ENCODE assay signal across 10 cellular contexts in genomic region chr15:67564590-67565345, GRCh38. TPM values are rescaled to one million over a fixed set of nuclear protein-coding genes. Genes with fewer than 3 reads are reported as not detected.
DNase-seq lines count a peak whose midpoint lies in the region; ATAC-seq and TF ChIP-seq lines count a peak whose summit lies in the region.
"Had no signal": no experiment of that assay in that cellular context is flagged by ENCODE, and none has a peak within 500 bp of the region (broad histone marks: within the 10 kb centered on the region; RNA-seq: fewer than 3 reads in every experiment).

No MANE protein-coding gene starts in this region.

- H3K27me3 ChIP-seq in thyroid gland: no peaks in the 10 kb centered on the region
- H3K27me3 ChIP-seq: cardiac muscle cell had no signal

- CTCF ChIA-PET in RWPE1 (lab: Yijun Ruan, JAX): interaction anchor here (0.6 kb wide), 1 partner anchor 1127 kb away, joined by 3 read pairs; no protein-coding TSS in a partner anchor

- H3K9me3 ChIP-seq in thyroid gland: no peaks in the 10 kb centered on the region

- peaks cover 0 to 4% of the 10 kb centered on the region in 2 donors for H3K36me3 ChIP-seq in thyroid gland
- H3K36me3 ChIP-seq: cardiac muscle cell had no signal

- H3K27ac ChIP-seq in RWPE1 (no peak overlapping the region), thyroid gland (no peak overlapping the region)
- H3K27ac ChIP-seq: cardiac muscle cell had no signal

- 94 to 96% methylated on average over 4 of the region's 4 CpGs for WGBS in thyroid gland, 2 donors

- peaks cover 52% of the 10 kb centered on the region for H3K36me3 Mint-ChIP-seq in activated T-cell treated with anti-CD3 and anti-CD28 coated beads, Interleukin-2, amount 50 U/mL, for 24 hours (ENCODE audit: low read depth)

- H3K27ac Mint-ChIP-seq in activated T-cell treated with anti-CD3 and anti-CD28 coated beads, Interleukin-2, amount 50 U/mL, for 24 hours: peak overlapping the region; percentile 3

- POLR2A ChIA-PET in RWPE1 (lab: Yijun Ruan, JAX; ENCODE audit: low non-redundant PET): no interaction called here

- intact Hi-C loops in thyroid gland (cut with DNase I): no loop called here

- TF ChIP-seq CTCF in RWPE1 (conservative IDR thresholded peaks at IDR 0.05; ENCODE audit: low read depth) (no peak), thyroid gland (IDR thresholded peaks at IDR 0.05) (no peak)

- peaks cover 14% of the 10 kb centered on the region for H3K4me1 Mint-ChIP-seq in activated T-cell treated with anti-CD3 and anti-CD28 coated beads, Interleukin-2, amount 50 U/mL, for 24 hours (ENCODE audit: low read depth)

- H3K4me1 ChIP-seq in thyroid gland: peaks cover 9 to 18% of the 10 kb centered on the region in 2 donors

- TF ChIP-seq POLR2A in thyroid gland (IDR thresholded peaks at IDR 0.05): no peak

- no peaks in the 10 kb centered on the region for H3K9me3 Mint-ChIP-seq in activated T-cell treated with anti-CD3 and anti-CD28 coated beads, Interleukin-2, amount 50 U/mL, for 24 hours

- no peak overlapping the region for H3K4me3 Mint-ChIP-seq in activated T-cell treated with anti-CD3 and anti-CD28 coated beads, Interleukin-2, amount 50 U/mL, for 24 hours

- no peak for DNase-seq in activated T-cell treated with anti-CD3 and anti-CD28 coated beads, Interleukin-2, amount 50 U/mL, for 24 hours
- DNase-seq in activated T-cell treated with anti-CD3 and anti-CD28 coated beads, Interleukin-2, amount 50 U/mL, for 1 hour: no peak
- DNase-seq in MV-4-11 (lab: John Stamatoyannopoulos, UW): peak; percentile 95
- no peak for DNase-seq in stimulated activated naive CD8-positive, alpha-beta T cell treated with anti-CD3 and anti-CD28 coated beads, Interleukin-15, Interleukin-2, amounts not matched to agents 100 U/mL and 50 U/mL, for 24 hours
- DNase-seq in nucleus accumbens (lab: John Stamatoyannopoulos, UW): no peak
- DNase-seq in RWPE1 (ENCODE audit: low spot score): no peak
- DNase-seq in thyroid gland: no peak
- DNase-seq: SW 1271 had no signal

- H3K4me3 ChIP-seq in thyroid gland (replicated peaks in 1 of 3): no peak overlapping the region
- H3K4me3 ChIP-seq: cardiac muscle cell had no signal

- H3K27me3 Mint-ChIP-seq in activated T-cell treated with anti-CD3 and anti-CD28 coated beads, Interleukin-2, amount 50 U/mL, for 24 hours: no peaks in the 10 kb centered on the region

- peak; percentile 85 for ATAC-seq in HG02884 (IDR thresholded peaks at IDR 0.05; ENCODE audit: unreplicated experiment)
- peak; percentile 61 for ATAC-seq in stimulated activated naive CD8-positive, alpha-beta T cell treated with anti-CD3 and anti-CD28 coated beads, Interleukin-15, Interleukin-2, amounts not matched to agents 100 U/mL and 50 U/mL, for 24 hours

RNA-seq across cellular contexts. Expression of gene MAP2K5, which starts 22.3 kb away (rescaled TPM):
- 10 to 100 TPM; 10.2 to 32.1 (median 15.9) TPM for total RNA-seq in thyroid gland

RNA-seq across cellular contexts. Expression of gene C15orf61, which starts 43.8 kb away (rescaled TPM):
- total RNA-seq in thyroid gland: 10 to 100 TPM in 1 of 4 donors, 1 to 10 TPM in 3; 2.8 to 14.9 (median 7.9) TPM
